In the genomic region with DNA sequence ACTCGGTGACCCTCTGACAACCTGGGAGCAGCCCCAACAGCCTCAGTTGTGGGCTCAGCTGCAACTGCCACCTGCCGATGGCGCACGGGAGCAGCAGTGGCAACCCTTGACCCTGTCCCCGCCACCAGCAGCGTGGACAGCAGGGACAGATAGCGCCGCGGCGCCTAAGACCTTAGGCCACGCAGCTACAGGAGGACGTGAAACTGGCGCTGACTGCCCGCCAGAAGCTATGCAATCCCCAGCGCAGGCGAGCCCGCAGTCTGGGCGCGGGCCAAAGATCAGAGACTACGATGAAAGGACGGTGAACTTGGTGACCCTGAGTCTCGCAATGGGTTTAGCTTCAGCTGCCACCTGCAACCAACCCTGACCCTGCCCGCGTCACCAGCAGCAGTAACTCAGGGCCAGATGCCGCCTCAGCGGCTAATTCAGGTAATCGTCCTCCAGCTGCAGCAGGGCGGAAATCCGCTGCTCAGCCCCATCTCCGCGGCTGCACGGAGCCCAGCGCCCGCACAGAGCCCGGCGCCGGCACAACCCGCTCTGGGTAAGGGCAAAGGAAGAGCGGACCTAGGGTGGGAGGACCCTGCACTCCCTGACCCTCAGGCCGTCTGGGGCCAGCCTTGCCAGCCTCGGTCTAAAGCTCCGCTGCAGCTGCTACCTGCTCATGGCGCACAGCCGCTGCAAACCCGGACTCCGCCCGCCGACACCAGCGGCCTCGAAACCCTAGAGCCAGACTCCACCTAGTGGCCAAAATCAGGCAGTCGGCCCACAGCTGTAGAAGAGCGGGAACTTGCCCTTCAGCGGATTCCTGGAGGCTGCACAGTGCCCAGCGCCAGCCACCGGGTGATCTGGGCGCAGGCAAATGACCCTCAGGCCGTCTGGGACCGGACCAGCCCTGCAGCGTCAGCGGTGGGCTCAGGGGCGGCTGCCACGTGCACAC, we compare ENCODE assay signal across 8 cellular contexts.
DNase-seq lines count a peak whose midpoint lies in the region; ATAC-seq and TF ChIP-seq lines count a peak whose summit lies in the region.
"Not testable (repeated sequence)": the region's sequence is repeated elsewhere in the genome, so short reads cannot be mapped to it uniquely, and the experiment has no call there.

No MANE protein-coding gene starts in this region.

- CTCF ChIA-PET in activated naive CD4-positive, alpha-beta T cell treated with anti-CD3 and anti-CD28 coated beads, Interleukin-2, amount 10 ng/mL, durations not matched to agents 7 days and 5 days (lab: Charles Lee): not testable (repeated sequence)

- peak; percentile 78 for ATAC-seq in DND-41 (ENCODE audit: insufficient read depth, low read depth)
- ATAC-seq in foreskin keratinocyte: not testable (repeated sequence)
- peak; percentile 42 to 53 for ATAC-seq in naive thymus-derived CD8-positive, alpha-beta T cell

- POLR2A ChIA-PET in naive thymus-derived CD8-positive, alpha-beta T cell (lab: Charles Lee): not testable (repeated sequence)

- H3K27ac ChIP-seq in DND-41 (ENCODE audit: low read length); foreskin keratinocyte; tibial artery: not testable (repeated sequence)

- intact Hi-C loops in tibial artery (cut with DNase I; ENCODE audit: low total_unique reads): not testable (repeated sequence)

- H3K9ac ChIP-seq in DND-41 (ENCODE audit: low read depth, low read length): peak overlapping the region; percentile 39; the same call in 1 of the 2 replicates

- peak overlapping the region; percentile 71 for H3K4me3 Mint-ChIP-seq in activated naive CD4-positive, alpha-beta T cell treated with anti-CD3 and anti-CD28 coated beads, Interleukin-2, amount 10 ng/mL, durations not matched to agents 7 days and 5 days
- peak overlapping the region; percentile 38 to 84 (median 72) for H3K4me3 Mint-ChIP-seq in naive thymus-derived CD8-positive, alpha-beta T cell

- H3K4me1 ChIP-seq in DND-41 (ENCODE audit: insufficient read depth, low read length); foreskin keratinocyte; tibial artery: not testable (repeated sequence)

- DNase-seq in DND-41 (peak; percentile 84), NCI-H748 treated with DMSO at 0.1 percent for 48 hours (lab: John Stamatoyannopoulos, UW) (peak; percentile 7), tibial artery (peak; percentile 45 to 79)
- peak; percentile 50 for DNase-seq in activated CD4-positive, alpha-beta T cell treated with anti-CD3 and anti-CD28 coated beads, Interleukin-2, amount 50 U/mL, for 1 hour
- peak; percentile 83 for DNase-seq in activated naive CD4-positive, alpha-beta T cell treated with anti-CD3 and anti-CD28 coated beads, Interleukin-2, amount 10 ng/mL, durations not matched to agents 7 days and 5 days
- DNase-seq in foreskin keratinocyte: not testable (repeated sequence)
- DNase-seq in naive thymus-derived CD8-positive, alpha-beta T cell: peak; percentile 24 to 84 (median 70)
- DNase-seq in stimulated activated CD4-positive, alpha-beta T cell treated with anti-CD3 and anti-CD28 coated beads, Interleukin-4, amount 100 ng/mL, for 48 hours (ENCODE audit: low read depth in 2 of 2): peak; percentile 38 to 60

- H4K20me1 ChIP-seq in DND-41 (ENCODE audit: insufficient read depth, low read length): not testable (repeated sequence)

- H2AFZ ChIP-seq in DND-41 (ENCODE audit: low read depth, low read length): peak overlapping the region; percentile 45

- not testable (repeated sequence) for H3K27ac Mint-ChIP-seq in activated naive CD4-positive, alpha-beta T cell treated with anti-CD3 and anti-CD28 coated beads, Interleukin-2, amount 10 ng/mL, durations not matched to agents 7 days and 5 days
- H3K27ac Mint-ChIP-seq in naive thymus-derived CD8-positive, alpha-beta T cell: peak overlapping the region in 2 of 10 donors; percentile 20 to 68

- peaks cover 12% of the 10 kb centered on the region for H3K27me3 Mint-ChIP-seq in activated naive CD4-positive, alpha-beta T cell treated with anti-CD3 and anti-CD28 coated beads, Interleukin-2, amount 10 ng/mL, durations not matched to agents 7 days and 5 days
- not testable (repeated sequence) for H3K27me3 Mint-ChIP-seq in naive thymus-derived CD8-positive, alpha-beta T cell

- not testable (repeated sequence) for H3K36me3 ChIP-seq in DND-41 (ENCODE audit: insufficient read depth, low read length); tibial artery

- H3K4me2 ChIP-seq in DND-41 (ENCODE audit: insufficient read depth, low read length): peak overlapping the region; percentile 53

- H3K36me3 Mint-ChIP-seq in activated naive CD4-positive, alpha-beta T cell treated with anti-CD3 and anti-CD28 coated beads, Interleukin-2, amount 10 ng/mL, durations not matched to agents 7 days and 5 days; naive thymus-derived CD8-positive, alpha-beta T cell: not testable (repeated sequence)

- H3K4me1 Mint-ChIP-seq in activated naive CD4-positive, alpha-beta T cell treated with anti-CD3 and anti-CD28 coated beads, Interleukin-2, amount 10 ng/mL, durations not matched to agents 7 days and 5 days; naive thymus-derived CD8-positive, alpha-beta T cell: not testable (repeated sequence)

- not testable (repeated sequence) for H3K27me3 ChIP-seq in DND-41 (ENCODE audit: insufficient read depth, low read length, poor library complexity); foreskin keratinocyte; tibial artery

- H3K9me3 ChIP-seq in DND-41 (ENCODE audit: insufficient read depth, low read length, severe bottlenecking); tibial artery: not testable (repeated sequence)

- H3K4me3 ChIP-seq in DND-41 (ENCODE audit: low read depth in 1 of 2, low read length in 2 of 2) (peak overlapping the region in 1 of 2 experiments; percentile 53; a peak in 2 of 4 replicates), tibial artery (peak overlapping the region; percentile 33 to 46)

- TF ChIP-seq CTCF in DND-41 (IDR thresholded peaks at IDR 0.05; ENCODE audit: borderline replicate concordance, extremely low read depth, low read length, poor library complexity, severe bottlenecking): peak; percentile 55
- TF ChIP-seq CTCF in foreskin keratinocyte (conservative IDR thresholded peaks at IDR 0.05): peak; percentile 21
- peak; percentile 44 to 70 for TF ChIP-seq CTCF in tibial artery (IDR thresholded peaks at IDR 0.05)

- H3K9me3 Mint-ChIP-seq in activated naive CD4-positive, alpha-beta T cell treated with anti-CD3 and anti-CD28 coated beads, Interleukin-2, amount 10 ng/mL, durations not matched to agents 7 days and 5 days; naive thymus-derived CD8-positive, alpha-beta T cell: not testable (repeated sequence)

- H3K79me2 ChIP-seq in DND-41 (ENCODE audit: insufficient read depth, low read length): not testable (repeated sequence)
